Comparison of ENCODE assay signal across 8 cellular contexts in genomic region chr17:17613708-17614114, GRCh38. TPM values are rescaled to one million over a fixed set of nuclear protein-coding genes. Genes with fewer than 3 reads are reported as not detected.
DNase-seq lines count a peak whose midpoint lies in the region; ATAC-seq, FAIRE-seq and TF ChIP-seq lines count a peak whose summit lies in the region.

No MANE protein-coding gene starts in this region.

- H3K4me2 ChIP-seq in keratinocyte (ENCODE audit: control insufficient read depth, extremely low read depth, insufficient read depth, low read depth, low read length), result no peak overlapping the region

- peak; percentile 61 for DNase-seq in ACHN
- DNase-seq in NCI-H1048 (lab: John Stamatoyannopoulos, UW), result peak; percentile 46
- DNase-seq in T-helper 2 cell treated with Interferon-gamma antibody and Interleukin-4, amounts not matched to agents 5 μg/mL and 100 μg/mL, for 36 hours (ENCODE audit: low spot score), result peak; percentile 25
- peak; percentile 68 for DNase-seq in bronchial epithelial cell (ENCODE audit: low read depth)
- DNase-seq in keratinocyte (ENCODE audit: low read depth, low spot score), result no peak
- DNase-seq in stimulated activated CD4-positive, alpha-beta T cell treated with anti-CD3 and anti-CD28 coated beads, Interleukin-2, amount 100 ng/mL, for 48 hours, result peak; percentile 41 to 53

- H3K9me1 ChIP-seq in keratinocyte (ENCODE audit: control insufficient read depth, extremely low read depth, insufficient read depth, low read length), result no peaks in the 10 kb centered on the region

- H3K27me3 ChIP-seq in bronchial epithelial cell (ENCODE audit: control insufficient read depth, insufficient read depth, low read length) (no peaks in the 10 kb centered on the region), keratinocyte (ENCODE audit: control insufficient read depth, extremely low read depth, insufficient read depth, low read length) (no peaks in the 10 kb centered on the region)

- H3K4me1 Mint-ChIP-seq in T-helper 2 cell treated with Interferon-gamma antibody and Interleukin-4, amounts not matched to agents 5 μg/mL and 100 μg/mL, for 36 hours (ENCODE audit: low read depth), result peaks cover 1% of the 10 kb centered on the region

- H3K4me3 Mint-ChIP-seq in T-helper 2 cell treated with Interferon-gamma antibody and Interleukin-4, amounts not matched to agents 5 μg/mL and 100 μg/mL, for 36 hours, result no peak overlapping the region

- H3K9ac ChIP-seq in keratinocyte (ENCODE audit: control insufficient read depth, extremely low read depth, insufficient read depth, low read length), result no peak overlapping the region

- no peaks in the 10 kb centered on the region for H3K9me3 ChIP-seq in keratinocyte (ENCODE audit: control insufficient read depth, low read depth, low read length)

- H2AFZ ChIP-seq in keratinocyte (ENCODE audit: control insufficient read depth, low read length), result no peak overlapping the region

- no peak overlapping the region for H3K4me3 ChIP-seq in bronchial epithelial cell (ENCODE audit: low read depth, low read length)
- no peak overlapping the region for H3K4me3 ChIP-seq in keratinocyte (ENCODE audit: control insufficient read depth in 2 of 3, extremely low read depth in 1 of 3, insufficient read depth in 2 of 3, low read depth in 1 of 3, low read length in 3 of 3)

- no peaks in the 10 kb centered on the region for H3K36me3 ChIP-seq in bronchial epithelial cell (ENCODE audit: control insufficient read depth, insufficient read depth, low read length)
- no peaks in the 10 kb centered on the region for H3K36me3 ChIP-seq in keratinocyte (ENCODE audit: control insufficient read depth in 2 of 2, extremely low read depth in 1 of 2, insufficient read depth in 2 of 2, low read length in 2 of 2)

- peaks cover 1% of the 10 kb centered on the region for H3K36me3 Mint-ChIP-seq in T-helper 2 cell treated with Interferon-gamma antibody and Interleukin-4, amounts not matched to agents 5 μg/mL and 100 μg/mL, for 36 hours (ENCODE audit: low read depth)

- H3K9me3 Mint-ChIP-seq in T-helper 2 cell treated with Interferon-gamma antibody and Interleukin-4, amounts not matched to agents 5 μg/mL and 100 μg/mL, for 36 hours, result peaks cover 4% of the 10 kb centered on the region

- peak; percentile 81 for TF ChIP-seq CTCF in GM12874 (IDR thresholded peaks at IDR 0.05; ENCODE audit: insufficient read depth, low read depth, low read length)
- peak; percentile 81 for TF ChIP-seq CTCF in bronchial epithelial cell (IDR thresholded peaks at IDR 0.05; ENCODE audit: insufficient read depth, low read length, severe bottlenecking)
- peak; percentile 69 to 85 (median 81) for TF ChIP-seq CTCF in keratinocyte (optimal IDR thresholded peaks at IDR 0.05 in 1 of 3, IDR thresholded peaks at IDR 0.05 in 1 of 3, conservative IDR thresholded peaks at IDR 0.05 in 1 of 3; ENCODE audit: extremely low read depth in 1 of 3, insufficient read depth in 2 of 3, low read length in 3 of 3)

- no peaks in the 10 kb centered on the region for H4K20me1 ChIP-seq in keratinocyte (ENCODE audit: control insufficient read depth, extremely low read depth, insufficient read depth, low read length)

- H3K79me2 ChIP-seq in keratinocyte (ENCODE audit: control insufficient read depth, insufficient read depth, low read length), result no peaks in the 10 kb centered on the region

- peak; percentile 66 for FAIRE-seq in bronchial epithelial cell (lab: Jason Lieb, UNC)
- FAIRE-seq in keratinocyte (lab: Jason Lieb, UNC), result peak; percentile 93

- H3K27me3 Mint-ChIP-seq in T-helper 2 cell treated with Interferon-gamma antibody and Interleukin-4, amounts not matched to agents 5 μg/mL and 100 μg/mL, for 36 hours (ENCODE audit: low read depth), result no peaks in the 10 kb centered on the region

- ATAC-seq in GM19023 (IDR thresholded peaks at IDR 0.05; ENCODE audit: unreplicated experiment), result no peak

- no peak overlapping the region for H3K27ac Mint-ChIP-seq in T-helper 2 cell treated with Interferon-gamma antibody and Interleukin-4, amounts not matched to agents 5 μg/mL and 100 μg/mL, for 36 hours

- in situ Hi-C loops in ACHN (cut with HindIII; ENCODE audit: low pct_ligation_motif_present, low pct_unique_long_range_greater_than_20kb, low sequenced_read_pairs), result loop anchor here (25.0 kb wide), 1 partner anchor 251 kb away; no protein-coding TSS in a partner anchor

- dilution Hi-C loops in keratinocyte (cut with MboI; ENCODE audit: extremely low pct_ligation_motif_present, low sequenced_read_pairs), result no loop called here

- H3K4me1 ChIP-seq in keratinocyte (ENCODE audit: control insufficient read depth, extremely low read depth, insufficient read depth, low read length), result no peaks in the 10 kb centered on the region

- H3K27ac ChIP-seq in keratinocyte (ENCODE audit: control insufficient read depth, insufficient read depth, low read length), result no peak overlapping the region

RNA-seq across cellular contexts. Expression of gene PEMT, which starts 22.2 kb away (rescaled TPM):
- 23.4 and 35.1 TPM in 2 replicates for total RNA-seq in bronchial epithelial cell
- 17.7 to 23.7 TPM (median 18.6 TPM) in 3 replicates for polyA plus RNA-seq in keratinocyte
- polyA plus RNA-seq in keratinocyte (2011; ENCODE audit: low read depth), result 5.2 TPM
- 14.9 and 32.2 TPM in 2 replicates for polyA plus RNA-seq in keratinocyte (2011; cell fraction: cytosol; rRNA removed)
- 10.1 and 15.3 TPM in 2 replicates for polyA plus RNA-seq in keratinocyte (2011; cell fraction: nucleus; rRNA removed)
- 24.9 and 27.2 TPM in 2 replicates for polyA plus RNA-seq in keratinocyte (2012; ENCODE audit: low replicate concordance)
- 9.8 to 53.1 TPM (median 10.8 TPM) in 3 replicates for polyA minus RNA-seq in keratinocyte
- 28.0 TPM for polyA minus RNA-seq in keratinocyte (2011; cell fraction: cytosol; rRNA and poly(A)+ RNA removed)
- 3.6 and 4.6 TPM in 2 replicates for polyA minus RNA-seq in keratinocyte (2011; cell fraction: nucleus; rRNA and poly(A)+ RNA removed)
